In genomic region chr15:92745845-92746271, GRCh38 we compare ENCODE assay signal across 24 cellular contexts.
"Had no signal": no experiment of that assay in that cellular context is flagged by ENCODE, and none has a peak within 500 bp of the region (broad histone marks: within the 10 kb centered on the region; RNA-seq: fewer than 3 reads in every experiment).

No MANE protein-coding gene starts in this region.

- H3K27ac ChIP-seq: coronary artery, esophagus squamous epithelium, neural progenitor cell, psoas muscle, stomach, thyroid gland, vagina had no signal

- H2AFZ ChIP-seq: neural progenitor cell had no signal

- DNase-seq: dermis blood vessel endothelial cell; effector memory CD4-positive, alpha-beta T cell; erythroblast; esophagus squamous epithelium; foreskin melanocyte; kidney; mesenchymal stem cell; mucosa of descending colon; naive B cell; psoas muscle; right cardiac atrium; stimulated activated CD4-positive, alpha-beta T cell treated with anti-CD3 and anti-CD28 coated beads, Interleukin-12 subunit alpha, Interleukin-12 subunit beta, amount 100 ng/mL, for 4 hours; stimulated activated CD4-positive, alpha-beta T cell treated with anti-CD3 and anti-CD28 coated beads, Interleukin-1b, Interleukin-23, amount 100 ng/mL, for 48 hours; stimulated activated CD4-positive, alpha-beta T cell treated with anti-CD3 and anti-CD28 coated beads, Interleukin-4, amount 100 ng/mL, for 1 hour; stimulated activated naive CD4-positive, alpha-beta T cell treated with Interleukin-2 at 50 U/mL for 16 hours; stomach; thyroid gland; trophoblast cell had no signal

- H3K4me1 ChIP-seq: esophagus squamous epithelium, psoas muscle, stomach, vagina had no signal

- H3K9me3 ChIP-seq: esophagus squamous epithelium, mucosa of descending colon, psoas muscle, thyroid gland, vagina had no signal

- H3K36me3 ChIP-seq: esophagus squamous epithelium, neural progenitor cell, stomach, thyroid gland, vagina had no signal

- H3K4me2 ChIP-seq: neural progenitor cell, smooth muscle cell had no signal

- H3K27me3 ChIP-seq: esophagus squamous epithelium, neural progenitor cell, stomach, thyroid gland, vagina had no signal

- FAIRE-seq: endometrium, kidney had no signal

- H3K4me3 ChIP-seq: coronary artery, esophagus squamous epithelium, lung, mucosa of descending colon, neural progenitor cell, psoas muscle, smooth muscle cell, stomach, thyroid gland, vagina had no signal
